Comparison of ENCODE assay signal across 8 cellular contexts in the genomic region with DNA sequence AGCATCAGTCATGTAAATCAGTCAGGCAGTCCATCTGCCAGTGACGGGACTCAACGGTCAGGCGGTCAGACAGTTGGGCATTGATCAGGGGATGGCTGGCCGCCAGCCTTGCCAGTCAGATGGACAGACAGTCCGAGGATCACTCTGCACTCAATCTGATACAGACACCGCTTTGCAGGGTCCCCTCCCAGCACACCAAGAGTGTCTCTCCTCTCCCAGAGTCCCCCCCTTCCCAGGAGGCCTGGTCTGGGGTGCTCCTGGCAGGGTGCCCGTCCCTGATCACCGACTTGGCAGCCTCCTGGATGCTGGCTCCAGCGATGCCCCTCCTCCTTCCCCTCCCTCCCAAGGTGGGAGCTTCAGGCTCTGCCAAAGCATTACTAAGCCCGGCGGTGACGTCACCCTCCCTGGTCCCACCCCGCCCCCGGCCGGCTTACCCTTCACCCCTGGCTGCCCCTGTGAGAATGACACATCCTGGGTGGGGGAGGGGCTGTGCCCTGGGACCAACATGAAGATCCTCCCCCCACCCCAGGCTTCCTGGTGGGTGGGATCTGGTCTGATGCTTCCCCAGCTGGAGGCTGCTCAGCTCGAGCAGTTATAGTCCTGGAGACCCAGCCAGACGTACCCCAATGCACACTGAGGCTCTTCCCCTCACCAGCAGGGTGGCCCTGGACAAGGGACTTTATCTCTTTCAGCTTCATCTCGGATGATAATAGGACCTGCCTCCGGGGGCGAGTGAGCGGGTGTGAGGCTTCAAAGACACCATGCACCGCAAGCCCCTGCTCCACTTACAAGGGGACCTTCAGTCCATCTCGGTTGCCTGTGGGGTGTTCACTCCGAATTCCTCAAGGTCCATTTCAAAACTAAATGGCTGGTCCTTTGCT.
A peak's percentile ranks its signal among the peaks of the same experiment; 100 is the strongest.
DNase-seq lines count a peak whose midpoint lies in the region; ATAC-seq, FAIRE-seq and TF ChIP-seq lines count a peak whose summit lies in the region.

No MANE protein-coding gene starts in this region.

- intact Hi-C loops in A673 (cut with micrococcal nuclease; ENCODE audit: unreplicated experiment): no loop called here

- H3K4me3 ChIP-seq in A673 (ENCODE audit: low read depth, low read length, poor library complexity, severe bottlenecking) (no peak overlapping the region), fibroblast of villous mesenchyme (ENCODE audit: low read depth, low read length) (no peak overlapping the region), small intestine (ENCODE audit: low read depth in 1 of 2, low read length in 2 of 2) (no peak overlapping the region)

- H3K27me3 ChIP-seq in A673 (replicated peaks; ENCODE audit: insufficient read depth, low read depth, low read length, poor library complexity): peaks cover 5% of the 10 kb centered on the region
- no peaks in the 10 kb centered on the region for H3K27me3 ChIP-seq in H9 (ENCODE audit: insufficient read depth, low read length)
- no peaks in the 10 kb centered on the region for H3K27me3 ChIP-seq in small intestine (ENCODE audit: control insufficient read depth in 2 of 2, insufficient read depth in 2 of 2, low read length in 2 of 2)

- no peak overlapping the region for H2AFZ ChIP-seq in H9 (ENCODE audit: low read length)

- no peak overlapping the region for H3K14ac ChIP-seq in H9 (ENCODE audit: insufficient read depth, low read length)

- H3K4me2 ChIP-seq in H9 (ENCODE audit: insufficient read depth, insufficient read length, low read length): no peak overlapping the region

- no peak overlapping the region for H2BK20ac ChIP-seq in H9 (ENCODE audit: low read depth, low read length, poor library complexity, severe bottlenecking)

- ATAC-seq in omental fat pad (ENCODE audit: low FRiP score) (peak; percentile 94), HG03521 (IDR thresholded peaks at IDR 0.05; ENCODE audit: unreplicated experiment) (no peak), HG02840 (IDR thresholded peaks at IDR 0.05; ENCODE audit: low FRiP score, unreplicated experiment) (no peak)

- no peaks in the 10 kb centered on the region for H3K79me1 ChIP-seq in H9 (ENCODE audit: insufficient read depth, low read depth, low read length, poor library complexity, severe bottlenecking)

- H3K4ac ChIP-seq in H9 (ENCODE audit: low read depth, low read length): no peak overlapping the region

- H3K27me3 Mint-ChIP-seq in H9 (ENCODE audit: low read depth): peaks cover 12% of the 10 kb centered on the region

- peak; percentile 69 for DNase-seq in A673 (ENCODE audit: low spot score)
- peak; percentile 85 for DNase-seq in H9
- peak; percentile 85 for DNase-seq in RWPE1 (ENCODE audit: low spot score)
- DNase-seq in fibroblast of villous mesenchyme (ENCODE audit: low read depth): peak; percentile 56
- DNase-seq in omental fat pad (ENCODE audit: low spot score): peak; percentile 94
- no peak for DNase-seq in small intestine

- H3K18ac ChIP-seq in H9 (ENCODE audit: insufficient read length, low read depth, low read length): no peak overlapping the region

- FAIRE-seq in small intestine (lab: Jason Lieb, UNC): no peak

- H3K27ac ChIP-seq in A673 (ENCODE audit: low read depth, low read length, poor library complexity, severe bottlenecking) (no peak overlapping the region), H9 (ENCODE audit: insufficient read length, low read depth, low read length) (no peak overlapping the region), RWPE1 (no peak overlapping the region), small intestine (ENCODE audit: low read depth in 1 of 2, low read length in 1 of 2) (no peak overlapping the region)

- no peak overlapping the region for H2BK5ac ChIP-seq in H9 (ENCODE audit: insufficient read length, low read length)

- no peak overlapping the region for H2AK5ac ChIP-seq in H9 (ENCODE audit: insufficient read length, low read length)

- no peak overlapping the region for H4K91ac ChIP-seq in H9 (ENCODE audit: insufficient read length, low read depth, low read length)

- H3K23me2 ChIP-seq in H9 (ENCODE audit: insufficient read length, low read depth, low read length, poor library complexity, severe bottlenecking): no peaks in the 10 kb centered on the region

- WGBS in H9 (ENCODE audit: extremely low coverage, insufficient read length, low lambda C conversion rate): no CpG with 5 or more reads among the region's 24 CpGs
- WGBS in small intestine, 3 donors: 20 to 36% (median 25%) methylated on average over 22 to 24 of the region's 24 CpGs

- H3K4me1 ChIP-seq in A673 (ENCODE audit: insufficient read depth, low read length, poor library complexity, severe bottlenecking) (peaks cover 9% of the 10 kb centered on the region), H9 (ENCODE audit: insufficient read depth, low read length) (peaks cover 6% of the 10 kb centered on the region; the same call in 1 of the 2 replicates), small intestine (ENCODE audit: control insufficient read depth in 2 of 2, insufficient read depth in 1 of 2, low read depth in 1 of 2, low read length in 1 of 2) (no peaks in the 10 kb centered on the region)

- H2BK15ac ChIP-seq in H9 (ENCODE audit: low read depth, low read length): no peak overlapping the region

- H3K27ac Mint-ChIP-seq in H9: no peak overlapping the region

- no peaks in the 10 kb centered on the region for H3K9me3 ChIP-seq in A673 (ENCODE audit: low read depth, low read length, poor library complexity, severe bottlenecking)
- H3K9me3 ChIP-seq in H9 (ENCODE audit: control insufficient read depth, low read depth, low read length): no peaks in the 10 kb centered on the region
- H3K9me3 ChIP-seq in small intestine (ENCODE audit: control insufficient read depth, low read depth): no peaks in the 10 kb centered on the region

- H3K36me3 Mint-ChIP-seq in H9 (ENCODE audit: insufficient read depth in 1 of 3, low read depth in 3 of 3): no peaks in the 10 kb centered on the region; a peak in 1 of 7 replicates

- no peaks in the 10 kb centered on the region for H4K20me1 ChIP-seq in H9 (ENCODE audit: control insufficient read depth, insufficient read depth, insufficient read length)

- H2BK120ac ChIP-seq in H9 (ENCODE audit: low read depth, low read length, poor library complexity, severe bottlenecking): no peak overlapping the region

- no peaks in the 10 kb centered on the region for H3K79me2 ChIP-seq in H9 (ENCODE audit: insufficient read depth, low read length)

- POLR2A ChIA-PET in A673 (lab: Charles Lee; ENCODE audit: low non-redundant PET) (no interaction called here), RWPE1 (lab: Yijun Ruan, JAX; ENCODE audit: low non-redundant PET) (no interaction called here)

- no peaks in the 10 kb centered on the region for H3K36me3 ChIP-seq in A673 (ENCODE audit: insufficient read depth, low read length, poor library complexity, severe bottlenecking)
- H3K36me3 ChIP-seq in small intestine (ENCODE audit: control insufficient read depth in 2 of 2, insufficient read depth in 2 of 2, low read length in 2 of 2): no peaks in the 10 kb centered on the region

- no TSS peak for BruUV-seq in A673 (replicated peaks; lab: Mats Ljungman, UMichigan)

- TF ChIP-seq CTCF in A673 (conservative IDR thresholded peaks at IDR 0.05; ENCODE audit: low read depth, low read length) (no peak), H9 (conservative IDR thresholded peaks at IDR 0.05) (0 out of 3 replicates have a peak, but pooled peaks have one; percentile 12), RWPE1 (conservative IDR thresholded peaks at IDR 0.05; ENCODE audit: low read depth) (no peak), fibroblast of villous mesenchyme (IDR thresholded peaks at IDR 0.05; ENCODE audit: insufficient read depth, low read depth, low read length) (no peak), omental fat pad (IDR thresholded peaks at IDR 0.05) (no peak)

- H2BK12ac ChIP-seq in H9 (ENCODE audit: insufficient read length, low read depth, low read length): no peak overlapping the region

- peaks cover 0 to 6% of the 10 kb centered on the region in 2 experiments; a peak in 3 of 5 replicates for H3K9me3 Mint-ChIP-seq in H9

- no peak overlapping the region for H3K56ac ChIP-seq in H9 (ENCODE audit: insufficient read length, low read depth, low read length)

- no peak overlapping the region for H3K23ac ChIP-seq in H9 (ENCODE audit: insufficient read length, low read depth, low read length)

- H3T11ph ChIP-seq in H9 (ENCODE audit: low read length): no peak overlapping the region

- H3K9ac ChIP-seq in H9 (ENCODE audit: extremely low read depth, insufficient read length, low read length): no peak overlapping the region

- CTCF ChIA-PET in A673 (lab: Charles Lee): interaction anchor here (0.5 to 1.0 kb wide), 2 partner anchors 277 to 515 kb away, joined by 3 read pairs; no protein-coding TSS in a partner anchor
- CTCF ChIA-PET in RWPE1 (lab: Yijun Ruan, JAX): no interaction called here

- H4K5ac ChIP-seq in H9 (ENCODE audit: insufficient read length, low read depth, low read length): no peak overlapping the region

- peaks cover 16 to 25% of the 10 kb centered on the region in 2 experiments for H3K4me1 Mint-ChIP-seq in H9

- no peak overlapping the region for H3K4me3 Mint-ChIP-seq in H9

- no peak overlapping the region for H4K8ac ChIP-seq in H9 (replicated peaks; ENCODE audit: insufficient read length, low read depth, low read length)
